ENCODE assay signal across 26 cellular contexts in genomic region chr20:5356921-5357320, GRCh38. TPM values are rescaled to one million over a fixed set of nuclear protein-coding genes. Genes with fewer than 3 reads are reported as not detected.
DNase-seq lines count a peak whose midpoint lies in the region; ATAC-seq, FAIRE-seq and TF ChIP-seq lines count a peak whose summit lies in the region.
"Had no signal": no experiment of that assay in that cellular context is flagged by ENCODE, and none has a peak within 500 bp of the region (broad histone marks: within the 10 kb centered on the region; RNA-seq: fewer than 3 reads in every experiment).

No MANE protein-coding gene starts in this region.

- no peak overlapping the region for H3K4me2 ChIP-seq in astrocyte (ENCODE audit: low read length)
- H3K4me2 ChIP-seq: PC-9 had no signal

- no peak overlapping the region for H3K4me3 ChIP-seq in astrocyte (ENCODE audit: insufficient read depth, low read depth, low read length)
- H3K4me3 ChIP-seq in neutrophil (ENCODE audit: low read depth in 1 of 2, low read length in 1 of 2): no peak overlapping the region
- H3K4me3 ChIP-seq: PC-9 had no signal

- H3K27me3 Mint-ChIP-seq in activated CD4-positive, alpha-beta T cell treated with anti-CD3 and anti-CD28 coated beads for 36 hours: peaks cover 21% of the 10 kb centered on the region
- no peaks in the 10 kb centered on the region for H3K27me3 Mint-ChIP-seq in astrocyte (ENCODE audit: low read depth, unreplicated experiment)

- H3K9ac ChIP-seq in astrocyte (ENCODE audit: low read length): no peak overlapping the region

- no peak for FAIRE-seq in astrocyte (lab: Jason Lieb, UNC)
- FAIRE-seq: GM19239, H54 had no signal

- intact Hi-C loops in activated CD4-positive, alpha-beta T cell treated with anti-CD3 and anti-CD28 coated beads for 36 hours (cut with DNase I, micrococcal nuclease): loop anchor here in 1 of 2 experiments (10.0 kb wide), 1 partner anchor 488 kb away; no protein-coding TSS in a partner anchor

- TF ChIP-seq CTCF in astrocyte (IDR thresholded peaks at IDR 0.05; ENCODE audit: insufficient read depth, low read depth, low read length): no peak
- TF ChIP-seq CTCF in neutrophil (IDR thresholded peaks at IDR 0.05): no peak

- H3K4me1 ChIP-seq in astrocyte (ENCODE audit: insufficient read depth, low read length) (peaks cover 3% of the 10 kb centered on the region), neutrophil (ENCODE audit: control insufficient read depth in 1 of 2, insufficient read depth in 1 of 2, low read depth in 1 of 2, low read length in 1 of 2) (peaks cover 48 to 58% of the 10 kb centered on the region in 2 experiments)

- CTCF ChIA-PET in activated CD4-positive, alpha-beta T cell treated with anti-CD3 and anti-CD28 coated beads for 36 hours (lab: Charles Lee): no interaction called here

- no peaks in the 10 kb centered on the region for H3K79me2 ChIP-seq in astrocyte (ENCODE audit: insufficient read depth, low read length)

- POLR2A ChIA-PET in activated CD4-positive, alpha-beta T cell treated with anti-CD3 and anti-CD28 coated beads for 36 hours (lab: Charles Lee): no interaction called here

- H3K9me3 ChIP-seq in astrocyte (ENCODE audit: insufficient read depth, low read depth, low read length): no peaks in the 10 kb centered on the region
- H3K9me3 ChIP-seq in neutrophil: no peaks in the 10 kb centered on the region

- H3K4me1 Mint-ChIP-seq in activated CD4-positive, alpha-beta T cell treated with anti-CD3 and anti-CD28 coated beads for 36 hours: peaks cover 27% of the 10 kb centered on the region
- H3K4me1 Mint-ChIP-seq in astrocyte (ENCODE audit: low read depth, unreplicated experiment): peaks cover 23% of the 10 kb centered on the region
- H3K4me1 Mint-ChIP-seq: CD4-positive, CD25-positive, alpha-beta regulatory T cell had no signal

- ATAC-seq in activated CD4-positive, alpha-beta T cell treated with anti-CD3 and anti-CD28 coated beads for 36 hours: peak; percentile 21
- ATAC-seq in GM21528 (IDR thresholded peaks at IDR 0.05; ENCODE audit: low FRiP score, unreplicated experiment): no peak

- H3K36me3 ChIP-seq in astrocyte (ENCODE audit: insufficient read depth, low read length) (no peaks in the 10 kb centered on the region), neutrophil (no peaks in the 10 kb centered on the region)

- H4K20me1 ChIP-seq in astrocyte (ENCODE audit: insufficient read depth, low read length): no peaks in the 10 kb centered on the region

- no peak overlapping the region for H3K27ac Mint-ChIP-seq in activated CD4-positive, alpha-beta T cell treated with anti-CD3 and anti-CD28 coated beads for 36 hours
- peak overlapping the region; percentile 51 for H3K27ac Mint-ChIP-seq in astrocyte (ENCODE audit: unreplicated experiment)
- H3K27ac Mint-ChIP-seq: CD4-positive, CD25-positive, alpha-beta regulatory T cell had no signal

- no peaks in the 10 kb centered on the region for H3K36me3 Mint-ChIP-seq in activated CD4-positive, alpha-beta T cell treated with anti-CD3 and anti-CD28 coated beads for 36 hours (ENCODE audit: low read depth)
- no peaks in the 10 kb centered on the region for H3K36me3 Mint-ChIP-seq in astrocyte (ENCODE audit: low read depth, unreplicated experiment)
- H3K36me3 Mint-ChIP-seq: CD4-positive, CD25-positive, alpha-beta regulatory T cell had no signal

- H3K27ac ChIP-seq in astrocyte (ENCODE audit: low read depth, low read length): no peak overlapping the region
- peak overlapping the region; percentile 88 for H3K27ac ChIP-seq in neutrophil
- H3K27ac ChIP-seq: PC-9 had no signal

- no peak overlapping the region for H2AFZ ChIP-seq in astrocyte (ENCODE audit: low read depth, low read length)
- H2AFZ ChIP-seq: PC-9 had no signal

- peaks cover 11% of the 10 kb centered on the region for H3K9me3 Mint-ChIP-seq in activated CD4-positive, alpha-beta T cell treated with anti-CD3 and anti-CD28 coated beads for 36 hours (ENCODE audit: low read depth)
- H3K9me3 Mint-ChIP-seq in astrocyte (ENCODE audit: unreplicated experiment): no peaks in the 10 kb centered on the region

- no peak overlapping the region for H3K4me3 Mint-ChIP-seq in activated CD4-positive, alpha-beta T cell treated with anti-CD3 and anti-CD28 coated beads for 36 hours
- H3K4me3 Mint-ChIP-seq in astrocyte (ENCODE audit: unreplicated experiment): peak overlapping the region; percentile 30
- H3K4me3 Mint-ChIP-seq: CD4-positive, CD25-positive, alpha-beta regulatory T cell had no signal

- H3K27me3 ChIP-seq in astrocyte (ENCODE audit: insufficient read depth, low read length) (no peaks in the 10 kb centered on the region), neutrophil (no peaks in the 10 kb centered on the region)

- no peak for DNase-seq in activated CD4-positive, alpha-beta T cell treated with anti-CD3 and anti-CD28 coated beads for 36 hours
- no peak for DNase-seq in activated CD4-positive, alpha-beta T cell treated with anti-CD3 and anti-CD28 coated beads for 1 hour
- DNase-seq in EH (ENCODE audit: low read depth) (peak; percentile 16), astrocyte (ENCODE audit: low read depth) (no peak)
- DNase-seq in activated CD4-positive, CD25-positive, alpha-beta regulatory T cell (lab: John Stamatoyannopoulos, UW): no peak
- DNase-seq: CD4-positive, CD25-positive, alpha-beta regulatory T cell; DMS153; DND-41; MV-4-11; NCI-H1105 treated with DMSO at 0.1 percent for 48 hours; NCI-H146; NCI-H1930; NCI-H2107; NCI-H446; NCI-H524 treated with DMSO at 0.1 percent for 48 hours; NCI-H774; PC-9; Right ventricle myocardium superior; RPMI8226 had no signal

RNA-seq across cellular contexts. Expression of gene PROKR2, which starts 40.2 kb away (rescaled TPM):
- total RNA-seq in activated CD4-positive, alpha-beta T cell treated with anti-CD3 and anti-CD28 coated beads for 36 hours: not detected
- not detected in 2 replicates for total RNA-seq in astrocyte
- total RNA-seq: A172; CD4-positive, CD25-positive, alpha-beta regulatory T cell; HT-29; PC-9; Right ventricle myocardium superior; SK-MEL-5 had no signal
